Comparison of ENCODE assay signal across 12 cellular contexts in genomic region chr2:224221455-224221913, GRCh38.
A peak's percentile ranks its signal among the peaks of the same experiment; 100 is the strongest.
DNase-seq lines count a peak whose midpoint lies in the region; ATAC-seq, FAIRE-seq and TF ChIP-seq lines count a peak whose summit lies in the region.
"Had no signal": no experiment of that assay in that cellular context is flagged by ENCODE, and none has a peak within 500 bp of the region (broad histone marks: within the 10 kb centered on the region; RNA-seq: fewer than 3 reads in every experiment).

No MANE protein-coding gene starts in this region.

- H3K4me1 ChIP-seq in A673 (ENCODE audit: insufficient read depth, low read length, poor library complexity, severe bottlenecking) (peaks cover 35% of the 10 kb centered on the region), keratinocyte (ENCODE audit: control insufficient read depth, extremely low read depth, insufficient read depth, low read length) (peaks cover 27% of the 10 kb centered on the region), thyroid gland (no peaks in the 10 kb centered on the region), HAP-1 (no peaks in the 10 kb centered on the region)
- H3K4me1 ChIP-seq: upper lobe of left lung had no signal

- no peaks in the 10 kb centered on the region for H3K9me1 ChIP-seq in keratinocyte (ENCODE audit: control insufficient read depth, extremely low read depth, insufficient read depth, low read length)

- H3K4me3 ChIP-seq in A673 (ENCODE audit: low read depth, low read length, poor library complexity, severe bottlenecking) (no peak overlapping the region), keratinocyte (ENCODE audit: control insufficient read depth in 2 of 3, extremely low read depth in 1 of 3, insufficient read depth in 2 of 3, low read depth in 1 of 3, low read length in 3 of 3) (no peak overlapping the region), thyroid gland (replicated peaks in 1 of 3) (no peak overlapping the region), HAP-1 (no peak overlapping the region)
- H3K4me3 ChIP-seq: BLaER1, upper lobe of left lung had no signal

- H4K20me1 ChIP-seq in keratinocyte (ENCODE audit: control insufficient read depth, extremely low read depth, insufficient read depth, low read length), result no peaks in the 10 kb centered on the region
- H4K20me1 ChIP-seq: BLaER1 had no signal

- no peaks in the 10 kb centered on the region for H3K9me3 ChIP-seq in A673 (ENCODE audit: low read depth, low read length, poor library complexity, severe bottlenecking)
- no peaks in the 10 kb centered on the region for H3K9me3 ChIP-seq in keratinocyte (ENCODE audit: control insufficient read depth, low read depth, low read length)
- no peaks in the 10 kb centered on the region for H3K9me3 ChIP-seq in thyroid gland
- no peaks in the 10 kb centered on the region for H3K9me3 ChIP-seq in HAP-1
- H3K9me3 ChIP-seq: BLaER1, upper lobe of left lung had no signal

- ATAC-seq in HG02885 (IDR thresholded peaks at IDR 0.05; ENCODE audit: poor library complexity, unreplicated experiment), result no peak

- H3K27me3 ChIP-seq in A673 (replicated peaks; ENCODE audit: insufficient read depth, low read depth, low read length, poor library complexity) (no peaks in the 10 kb centered on the region), keratinocyte (ENCODE audit: control insufficient read depth, extremely low read depth, insufficient read depth, low read length) (no peaks in the 10 kb centered on the region), thyroid gland (no peaks in the 10 kb centered on the region), HAP-1 (ENCODE audit: low read depth) (peaks cover 9% of the 10 kb centered on the region)
- H3K27me3 ChIP-seq: BLaER1, upper lobe of left lung had no signal

- no peaks in the 10 kb centered on the region for H3K36me3 ChIP-seq in A673 (ENCODE audit: insufficient read depth, low read length, poor library complexity, severe bottlenecking)
- no peaks in the 10 kb centered on the region for H3K36me3 ChIP-seq in keratinocyte (ENCODE audit: control insufficient read depth in 2 of 2, extremely low read depth in 1 of 2, insufficient read depth in 2 of 2, low read length in 2 of 2)
- no peaks in the 10 kb centered on the region for H3K36me3 ChIP-seq in thyroid gland
- no peaks in the 10 kb centered on the region for H3K36me3 ChIP-seq in HAP-1 (replicated peaks)
- H3K36me3 ChIP-seq: BLaER1, upper lobe of left lung had no signal

- BruUV-seq in A673 (replicated peaks; lab: Mats Ljungman, UMichigan), result no TSS peak

- DNase-seq in A673 (ENCODE audit: low spot score) (peak; percentile 22), HTR-8/SVneo (ENCODE audit: insufficient read length, low spot score) (peak; percentile 81), T47D (ENCODE audit: low read depth in 1 of 2, low spot score in 1 of 2) (peak; percentile 10 to 51), keratinocyte (ENCODE audit: low read depth, low spot score) (peak; percentile 92), thyroid gland (no peak), HAP-1 (ENCODE audit: low spot score in 2 of 2) (no peak), UCSD-AML1 (lab: John Stamatoyannopoulos, UW; ENCODE audit: unreplicated experiment) (no peak)
- DNase-seq: cortex of kidney, upper lobe of left lung had no signal

- 69 to 71% methylated on average over 5 of the region's 5 CpGs for WGBS in thyroid gland, 2 donors

- dilution Hi-C loops in keratinocyte (cut with MboI; ENCODE audit: extremely low pct_ligation_motif_present, low sequenced_read_pairs), result no loop called here

- no peak for TF ChIP-seq POLR2A in thyroid gland (IDR thresholded peaks at IDR 0.05)

- H3K27ac ChIP-seq in A673 (ENCODE audit: low read depth, low read length, poor library complexity, severe bottlenecking) (no peak overlapping the region), keratinocyte (ENCODE audit: control insufficient read depth, insufficient read depth, low read length) (peak overlapping the region; percentile 93), thyroid gland (no peak overlapping the region)
- H3K27ac ChIP-seq: BLaER1, upper lobe of left lung had no signal

- peak overlapping the region; percentile 22 for H2AFZ ChIP-seq in keratinocyte (ENCODE audit: control insufficient read depth, low read length)

- no peaks in the 10 kb centered on the region for H3K79me2 ChIP-seq in keratinocyte (ENCODE audit: control insufficient read depth, insufficient read depth, low read length)

- CTCF ChIA-PET in A673 (lab: Charles Lee), result no interaction called here

- TF ChIP-seq CTCF in A673 (conservative IDR thresholded peaks at IDR 0.05; ENCODE audit: low read depth, low read length) (no peak), keratinocyte (optimal IDR thresholded peaks at IDR 0.05 in 1 of 3, IDR thresholded peaks at IDR 0.05 in 1 of 3, conservative IDR thresholded peaks at IDR 0.05 in 1 of 3; ENCODE audit: extremely low read depth in 1 of 3, insufficient read depth in 2 of 3, low read length in 3 of 3) (no peak), thyroid gland (IDR thresholded peaks at IDR 0.05) (no peak)

- in situ Hi-C loops in T47D (cut with HindIII; ENCODE audit: low pct_unique_long_range_greater_than_20kb, low sequenced_read_pairs) (no loop called here), HAP-1 (cut with MboI; ENCODE audit: low sequenced_read_pairs) (no loop called here)

- intact Hi-C loops in A673 (cut with micrococcal nuclease; ENCODE audit: unreplicated experiment) (loop anchor here (2.0 kb wide), 2 partner anchors 61 to 85 kb away; no protein-coding TSS in a partner anchor), thyroid gland (cut with DNase I) (no loop called here)

- FAIRE-seq in HTR-8/SVneo (lab: Jason Lieb, UNC) (peak; percentile 70), keratinocyte (lab: Jason Lieb, UNC) (peak; percentile 92)
- FAIRE-seq: GM18507 had no signal

- POLR2A ChIA-PET in A673 (lab: Charles Lee; ENCODE audit: low non-redundant PET), result no interaction called here

- H3K4me2 ChIP-seq in keratinocyte (ENCODE audit: control insufficient read depth, extremely low read depth, insufficient read depth, low read depth, low read length), result peak overlapping the region; percentile 22
- H3K4me2 ChIP-seq: BLaER1 had no signal

- H3K9ac ChIP-seq in keratinocyte (ENCODE audit: control insufficient read depth, extremely low read depth, insufficient read depth, low read length), result peak overlapping the region; percentile 55
- H3K9ac ChIP-seq: BLaER1 had no signal

Comparison
In these comparisons a context has a peak if more than half of its experiments do, and no peak if none do; other contexts are left out.
1. DNase-seq: peak in A673 (single experiment), HTR-8/SVneo (single experiment), T47D (2 of 2) and keratinocyte (single experiment); none in thyroid gland (0 of 2), HAP-1 (0 of 2) and UCSD-AML1 (single experiment).